ENCODE assay signal across 23 cellular contexts in genomic region chr1:151936653-151937052, GRCh38. TPM values are rescaled to one million over a fixed set of nuclear protein-coding genes. Genes with fewer than 3 reads are reported as not detected.
DNase-seq lines count a peak whose midpoint lies in the region; ATAC-seq and TF ChIP-seq lines count a peak whose summit lies in the region.
"Had no signal": no experiment of that assay in that cellular context is flagged by ENCODE, and none has a peak within 500 bp of the region (broad histone marks: within the 10 kb centered on the region; RNA-seq: fewer than 3 reads in every experiment).

No MANE protein-coding gene starts in this region.

- ATAC-seq in GM18868 (IDR thresholded peaks at IDR 0.05; ENCODE audit: unreplicated experiment): no peak
- ATAC-seq in activated CD8-positive, alpha-beta T cell treated with anti-CD3 and anti-CD28 coated beads, Interleukin-2, amount 10 ng/mL, durations not matched to agents 7 days and 5 days: no peak
- no peak for ATAC-seq in left ventricle myocardium superior
- ATAC-seq: activated CD8-positive, alpha-beta T cell treated with anti-CD3 and anti-CD28 coated beads for 36 hours; esophagus mucosa; naive thymus-derived CD8-positive, alpha-beta T cell had no signal

- CTCF ChIA-PET in Caco-2 (lab: Charles Lee): interaction anchor here (0.8 to 5.0 kb wide), 11 partner anchors 10 to 100 kb away, joined by 3 to 120 read pairs (median 6); partner anchors contain the start of genes S100A11 and THEM4
- CTCF ChIA-PET in activated CD8-positive, alpha-beta T cell treated with anti-CD3 and anti-CD28 coated beads, Interleukin-2, amount 10 ng/mL, durations not matched to agents 7 days and 5 days (lab: Charles Lee): interaction anchor here (0.8 to 13.2 kb wide), 12 partner anchors 9 to 249 kb away, joined by 3 to 256 read pairs (median 4); no protein-coding TSS in a partner anchor

- BruUV-seq in Caco-2 (replicated peaks; lab: Mats Ljungman, UMichigan): no TSS peak

- POLR2A ChIA-PET in Caco-2 (lab: Charles Lee): interaction anchor here (0.7 to 1.6 kb wide), 5 partner anchors 40 to 100 kb away, joined by 3 to 7 read pairs (median 5); partner anchors contain the start of gene S100A11
- POLR2A ChIA-PET in activated CD8-positive, alpha-beta T cell treated with anti-CD3 and anti-CD28 coated beads, Interleukin-2, amount 10 ng/mL, durations not matched to agents 7 days and 5 days (lab: Charles Lee): no interaction called here

- TF ChIP-seq EP300 in esophagus muscularis mucosa (IDR thresholded peaks at IDR 0.05): no peak

- H3K27ac Mint-ChIP-seq in Caco-2 (ENCODE audit: unreplicated experiment) (peak overlapping the region; percentile 78), nephron (peak overlapping the region; percentile 42 to 75 (median 47))
- no peak overlapping the region for H3K27ac Mint-ChIP-seq in activated CD8-positive, alpha-beta T cell treated with anti-CD3 and anti-CD28 coated beads, Interleukin-2, amount 10 ng/mL, durations not matched to agents 7 days and 5 days
- H3K27ac Mint-ChIP-seq: activated CD8-positive, alpha-beta T cell treated with anti-CD3 and anti-CD28 coated beads for 36 hours; activated naive CD4-positive, alpha-beta T cell treated with anti-CD3 and anti-CD28 coated beads, Interleukin-2, amount 50 U/mL, for 24 hours; CD4-positive, CD25-positive, alpha-beta regulatory T cell; naive thymus-derived CD8-positive, alpha-beta T cell had no signal

- H3K9me3 Mint-ChIP-seq in Caco-2 (ENCODE audit: unreplicated experiment): no peaks in the 10 kb centered on the region
- no peaks in the 10 kb centered on the region for H3K9me3 Mint-ChIP-seq in nephron
- no peaks in the 10 kb centered on the region for H3K9me3 Mint-ChIP-seq in activated CD8-positive, alpha-beta T cell treated with anti-CD3 and anti-CD28 coated beads, Interleukin-2, amount 10 ng/mL, durations not matched to agents 7 days and 5 days (ENCODE audit: insufficient read depth)
- H3K9me3 Mint-ChIP-seq: activated CD8-positive, alpha-beta T cell treated with anti-CD3 and anti-CD28 coated beads for 36 hours; activated naive CD4-positive, alpha-beta T cell treated with anti-CD3 and anti-CD28 coated beads, Interleukin-2, amount 50 U/mL, for 24 hours; CD4-positive, CD25-positive, alpha-beta regulatory T cell; naive thymus-derived CD8-positive, alpha-beta T cell had no signal

- no peak for TF ChIP-seq POLR2A in esophagus muscularis mucosa (IDR thresholded peaks at IDR 0.05; ENCODE audit: low read depth)

- H3K4me3 ChIP-seq in Caco-2 (ENCODE audit: low read depth, low read length) (no peak overlapping the region), esophagus muscularis mucosa (no peak overlapping the region)
- H3K4me3 ChIP-seq: breast epithelium, dorsolateral prefrontal cortex, lung, thoracic aorta had no signal

- no peak overlapping the region for H3K27ac ChIP-seq in esophagus muscularis mucosa (replicated peaks in 1 of 4)
- H3K27ac ChIP-seq: breast epithelium, dorsolateral prefrontal cortex, thoracic aorta had no signal

- no peaks in the 10 kb centered on the region for H3K36me3 ChIP-seq in Caco-2 (ENCODE audit: control insufficient read depth, insufficient read depth, low read length)
- H3K36me3 ChIP-seq in esophagus muscularis mucosa: no peaks in the 10 kb centered on the region
- H3K36me3 ChIP-seq: breast epithelium, thoracic aorta had no signal

- no peaks in the 10 kb centered on the region for H3K9me3 ChIP-seq in Caco-2
- H3K9me3 ChIP-seq in esophagus muscularis mucosa: no peaks in the 10 kb centered on the region
- H3K9me3 ChIP-seq: breast epithelium, thoracic aorta had no signal

- H3K36me3 Mint-ChIP-seq in Caco-2 (ENCODE audit: insufficient read depth, unreplicated experiment): no peaks in the 10 kb centered on the region
- no peaks in the 10 kb centered on the region for H3K36me3 Mint-ChIP-seq in nephron (ENCODE audit: low read depth)
- no peaks in the 10 kb centered on the region for H3K36me3 Mint-ChIP-seq in activated CD8-positive, alpha-beta T cell treated with anti-CD3 and anti-CD28 coated beads, Interleukin-2, amount 10 ng/mL, durations not matched to agents 7 days and 5 days (ENCODE audit: low read depth)
- H3K36me3 Mint-ChIP-seq: activated naive CD4-positive, alpha-beta T cell treated with anti-CD3 and anti-CD28 coated beads, Interleukin-2, amount 50 U/mL, for 24 hours; CD4-positive, CD25-positive, alpha-beta regulatory T cell; naive thymus-derived CD8-positive, alpha-beta T cell had no signal

- H3K4me1 ChIP-seq in Caco-2: peaks cover 32% of the 10 kb centered on the region
- H3K4me1 ChIP-seq in esophagus muscularis mucosa: peaks cover 8 to 18% (median 14%) of the 10 kb centered on the region in 4 donors
- H3K4me1 ChIP-seq: breast epithelium had no signal

- WGBS in esophagus muscularis mucosa: 72% methylated on average over 7 of the region's 7 CpGs

- no peak for TF ChIP-seq CTCF in Caco-2 (IDR thresholded peaks at IDR 0.05; ENCODE audit: insufficient read depth in 1 of 2, low read depth in 1 of 2, low read length in 1 of 2, severe bottlenecking in 1 of 2, unreplicated experiment in 1 of 2)
- TF ChIP-seq CTCF in esophagus muscularis mucosa (IDR thresholded peaks at IDR 0.05): no peak
- TF ChIP-seq CTCF in nephron (IDR thresholded peaks at IDR 0.05; ENCODE audit: unreplicated experiment in 3 of 3): no peak

- no peaks in the 10 kb centered on the region for H3K27me3 ChIP-seq in Caco-2 (replicated peaks; ENCODE audit: control insufficient read depth, insufficient read depth, low read length)
- no peaks in the 10 kb centered on the region for H3K27me3 ChIP-seq in esophagus muscularis mucosa
- H3K27me3 ChIP-seq: breast epithelium had no signal

- H3K27me3 Mint-ChIP-seq in Caco-2 (ENCODE audit: insufficient read depth, unreplicated experiment) (no peaks in the 10 kb centered on the region), nephron (ENCODE audit: low read depth) (peaks cover 16% of the 10 kb centered on the region)
- peaks cover 12% of the 10 kb centered on the region for H3K27me3 Mint-ChIP-seq in activated CD8-positive, alpha-beta T cell treated with anti-CD3 and anti-CD28 coated beads, Interleukin-2, amount 10 ng/mL, durations not matched to agents 7 days and 5 days (ENCODE audit: low read depth)

- peak overlapping the region; percentile 68 for H3K4me3 Mint-ChIP-seq in Caco-2 (ENCODE audit: unreplicated experiment)
- peak overlapping the region in 2 of 3 experiments; percentile 1 to 2 for H3K4me3 Mint-ChIP-seq in nephron
- no peak overlapping the region for H3K4me3 Mint-ChIP-seq in activated CD8-positive, alpha-beta T cell treated with anti-CD3 and anti-CD28 coated beads, Interleukin-2, amount 10 ng/mL, durations not matched to agents 7 days and 5 days
- H3K4me3 Mint-ChIP-seq: activated CD8-positive, alpha-beta T cell treated with anti-CD3 and anti-CD28 coated beads for 36 hours; activated naive CD4-positive, alpha-beta T cell treated with anti-CD3 and anti-CD28 coated beads, Interleukin-2, amount 50 U/mL, for 24 hours; CD4-positive, CD25-positive, alpha-beta regulatory T cell; naive thymus-derived CD8-positive, alpha-beta T cell had no signal

- DNase-seq in Caco-2 (peak; percentile 78 to 87), NCI-H82 treated with DMSO at 0.1 percent for 48 hours (lab: John Stamatoyannopoulos, UW; ENCODE audit: unreplicated experiment) (peak; percentile 51), esophagus muscularis mucosa (ENCODE audit: extremely low spot score) (peak; percentile 39), left ventricle myocardium superior (no peak), NAMALWA (ENCODE audit: low spot score) (no peak)
- no peak for DNase-seq in activated CD8-positive, alpha-beta T cell treated with anti-CD3 and anti-CD28 coated beads, Interleukin-2, amount 10 ng/mL, durations not matched to agents 7 days and 5 days
- DNase-seq: activated CD8-positive, alpha-beta T cell treated with anti-CD3 and anti-CD28 coated beads for 36 hours; activated T-cell treated with anti-CD3 and anti-CD28 coated beads, Interleukin-2, amount 50 U/mL, for 48 hours; CD4-positive, CD25-positive, alpha-beta regulatory T cell; DMS79; dorsolateral prefrontal cortex; naive thymus-derived CD8-positive, alpha-beta T cell; NCI-H1930; NCI-H510A treated with DMSO at 0.1 percent for 48 hours; Right ventricle myocardium superior; T-helper 1 cell had no signal

- H3K4me1 Mint-ChIP-seq in Caco-2 (ENCODE audit: low read depth, unreplicated experiment) (peaks cover 41% of the 10 kb centered on the region), nephron (peaks cover 20% of the 10 kb centered on the region)
- peaks cover 2% of the 10 kb centered on the region for H3K4me1 Mint-ChIP-seq in activated CD8-positive, alpha-beta T cell treated with anti-CD3 and anti-CD28 coated beads, Interleukin-2, amount 10 ng/mL, durations not matched to agents 7 days and 5 days (ENCODE audit: low read depth)

- intact Hi-C loops in Caco-2 (cut with micrococcal nuclease; ENCODE audit: unreplicated experiment) (loop anchor here (1.0 to 10.0 kb wide), 2 partner anchors 32 to 52 kb away; no protein-coding TSS in a partner anchor), esophagus muscularis mucosa (cut with DNase I) (no loop called here), left ventricle myocardium superior (cut with micrococcal nuclease) (no loop called here)

RNA-seq across cellular contexts. Expression of gene THEM4, which starts 27.3 kb away (rescaled TPM):
- 7.1 and 9.5 TPM in 2 replicates for total RNA-seq in Caco-2 (2022)
- total RNA-seq in esophagus muscularis mucosa: 10 to 100 TPM; 13.2 to 15.7 (median 14.3) TPM
- total RNA-seq in activated CD8-positive, alpha-beta T cell treated with anti-CD3 and anti-CD28 coated beads, Interleukin-2, amount 10 ng/mL, durations not matched to agents 7 days and 5 days: 10 to 100 TPM; 29.8 to 31.7 TPM
- 16.6 TPM for total RNA-seq in left ventricle myocardium superior

RNA-seq across cellular contexts. Expression of gene S100A10, which starts 57.0 kb away (rescaled TPM):
- total RNA-seq in Caco-2 (2022): 2,143 and 2,154 TPM in 2 replicates
- 100 to 1,000 TPM in 2 of 4 donors, 10 to 100 TPM in 2; 82.5 to 214 (median 105) TPM for total RNA-seq in esophagus muscularis mucosa
- 100 to 1,000 TPM; 540 to 571 TPM for total RNA-seq in activated CD8-positive, alpha-beta T cell treated with anti-CD3 and anti-CD28 coated beads, Interleukin-2, amount 10 ng/mL, durations not matched to agents 7 days and 5 days
- 201 TPM for total RNA-seq in left ventricle myocardium superior

Comparison
In these comparisons a context has a peak if more than half of its experiments do, and no peak if none do; other contexts are left out.
1. DNase-seq: peak in Caco-2 (2 of 2), NCI-H82 treated with DMSO at 0.1 percent for 48 hours (single experiment) and esophagus muscularis mucosa (single experiment); none in activated CD8-positive, alpha-beta T cell treated with anti-CD3 and anti-CD28 coated beads, Interleukin-2, amount 10 ng/mL, durations not matched to agents 7 days and 5 days (single experiment), left ventricle myocardium superior (single experiment) and NAMALWA (single experiment).